ENCODE assay signal across 23 cellular contexts in the genomic region with DNA sequence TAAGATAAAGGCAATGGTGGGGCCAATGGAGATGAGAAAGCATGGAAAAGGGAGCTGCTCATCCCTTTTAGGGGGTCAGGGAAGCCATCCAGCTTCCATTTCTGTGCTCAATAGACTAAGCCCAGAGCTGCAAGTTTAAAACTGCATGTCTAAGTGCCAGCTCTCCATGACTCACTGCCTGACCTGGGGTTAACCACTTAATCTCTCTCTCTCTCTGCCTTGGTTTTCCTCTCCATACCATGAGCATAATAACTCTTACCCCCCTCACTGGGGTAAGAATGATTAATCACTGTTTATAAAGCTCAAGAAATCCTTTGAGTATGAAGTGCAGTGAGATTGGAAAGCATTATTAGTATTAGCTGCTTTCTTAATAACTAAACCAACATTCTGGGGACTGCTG.
DNase-seq lines count a peak whose midpoint lies in the region; ATAC-seq and TF ChIP-seq lines count a peak whose summit lies in the region.
"Had no signal": no experiment of that assay in that cellular context is flagged by ENCODE, and none has a peak within 500 bp of the region (broad histone marks: within the 10 kb centered on the region; RNA-seq: fewer than 3 reads in every experiment).

No MANE protein-coding gene starts in this region.

- intact Hi-C loops in PC-3 (cut with micrococcal nuclease): no loop called here

- peaks cover 2 to 5% of the 10 kb centered on the region in 2 donors for H3K9me3 Mint-ChIP-seq in activated T-cell treated with anti-CD3 and anti-CD28 coated beads, Interleukin-2, amount 50 U/mL, for 72 hours
- H3K9me3 Mint-ChIP-seq: brain had no signal

- H3K27ac ChIP-seq in PC-3 (ENCODE audit: low read length): no peak overlapping the region
- H3K27ac ChIP-seq: HL-60, KMS-11, prostate gland, uterus had no signal

- CTCF ChIA-PET in PC-3 (lab: Charles Lee): no interaction called here

- H2AFZ ChIP-seq in PC-3 (ENCODE audit: low read length): no peak overlapping the region

- no peak overlapping the region for H3K27ac Mint-ChIP-seq in activated T-cell treated with anti-CD3 and anti-CD28 coated beads, Interleukin-2, amount 50 U/mL, for 72 hours
- H3K27ac Mint-ChIP-seq: activated CD4-positive, alpha-beta T cell treated with anti-CD3 and anti-CD28 coated beads for 36 hours; brain; CD8-positive, alpha-beta T cell; naive thymus-derived CD8-positive, alpha-beta T cell had no signal

- no peaks in the 10 kb centered on the region for H3K4me1 ChIP-seq in PC-3 (ENCODE audit: insufficient read depth, low read length)
- H3K4me1 ChIP-seq: prostate gland, uterus had no signal

- ATAC-seq in PC-3 (no peak), GM19328 (IDR thresholded peaks at IDR 0.05; ENCODE audit: unreplicated experiment) (no peak), GM21825 (IDR thresholded peaks at IDR 0.05; ENCODE audit: unreplicated experiment) (no peak)
- no peak for ATAC-seq in activated T-cell treated with anti-CD3 and anti-CD28 coated beads, Interleukin-2, amount 50 U/mL, for 72 hours (replicated peaks in 1 of 2)
- ATAC-seq: activated CD4-positive, alpha-beta T cell treated with anti-CD3 and anti-CD28 coated beads for 36 hours; CD8-positive, alpha-beta T cell; naive thymus-derived CD8-positive, alpha-beta T cell; Right ventricle myocardium inferior; stimulated activated naive CD8-positive, alpha-beta T cell treated with anti-CD3 and anti-CD28 coated beads, Interleukin-15, Interleukin-2, amounts not matched to agents 100 U/mL and 50 U/mL, for 24 hours had no signal

- no peaks in the 10 kb centered on the region for H3K9me3 ChIP-seq in PC-3 (ENCODE audit: low read length)
- H3K9me3 ChIP-seq: prostate gland, uterus had no signal

- DNase-seq in ACHN (peak; percentile 79), PC-3 (peak; percentile 31), cardiac fibroblast (ENCODE audit: low read depth in 2 of 2) (peak; percentile 14 to 66), kidney epithelial cell (ENCODE audit: low read depth) (peak; percentile 76)
- no peak for DNase-seq in activated T-cell treated with anti-CD3 and anti-CD28 coated beads, Interleukin-2, amount 50 U/mL, for 72 hours
- no peak for DNase-seq in activated CD8-positive, alpha-beta memory T cell treated with anti-CD3 and anti-CD28 coated beads for 24 hours
- DNase-seq: activated CD4-positive, alpha-beta T cell treated with anti-CD3 and anti-CD28 coated beads for 36 hours; activated naive CD4-positive, alpha-beta T cell treated with Interleukin-2 at 50 U/mL for 16 hours; CD8-positive, alpha-beta T cell; EL; naive thymus-derived CD8-positive, alpha-beta T cell; NCI-H1417; NCI-H2171; NCI-H748 treated with DMSO at 0.1 percent for 48 hours; stimulated activated naive CD8-positive, alpha-beta T cell treated with anti-CD3 and anti-CD28 coated beads, Interleukin-15, Interleukin-2, amounts not matched to agents 100 U/mL and 50 U/mL, for 24 hours; uterus had no signal

- H3K9me2 ChIP-seq in PC-3 (replicated peaks; ENCODE audit: low read length): no peaks in the 10 kb centered on the region

- H3K4me3 ChIP-seq in PC-3 (ENCODE audit: low read length) (no peak overlapping the region), cardiac fibroblast (replicated peaks in 1 of 2; ENCODE audit: low read depth in 2 of 2, low read length in 2 of 2) (no peak overlapping the region), kidney epithelial cell (ENCODE audit: low read depth, low read length) (no peak overlapping the region)
- H3K4me3 ChIP-seq: prostate gland, uterus had no signal

- no peaks in the 10 kb centered on the region for H4K20me1 ChIP-seq in PC-3 (ENCODE audit: low read length)

- H3K9ac ChIP-seq in PC-3 (ENCODE audit: low read length): no peak overlapping the region
- H3K9ac ChIP-seq: KMS-11 had no signal

- no peaks in the 10 kb centered on the region for H3K79me2 ChIP-seq in PC-3 (ENCODE audit: low read length)

- H3F3A ChIP-seq in PC-3 (ENCODE audit: low read length, unreplicated experiment): no peaks in the 10 kb centered on the region

- H3K36me3 Mint-ChIP-seq in activated T-cell treated with anti-CD3 and anti-CD28 coated beads, Interleukin-2, amount 50 U/mL, for 72 hours (ENCODE audit: insufficient read depth in 2 of 2): no peaks in the 10 kb centered on the region
- H3K36me3 Mint-ChIP-seq: brain; CD8-positive, alpha-beta T cell; naive thymus-derived CD8-positive, alpha-beta T cell had no signal

- BruUV-seq in PC-3 (replicated peaks; lab: Mats Ljungman, UMichigan): no TSS peak

- in situ Hi-C loops in ACHN (cut with HindIII; ENCODE audit: low pct_ligation_motif_present, low pct_unique_long_range_greater_than_20kb, low sequenced_read_pairs): no loop called here

- H3K4me2 ChIP-seq in PC-3 (ENCODE audit: low read length): no peak overlapping the region
- H3K4me2 ChIP-seq: KMS-11 had no signal

- H3K27me3 ChIP-seq in PC-3 (ENCODE audit: low read length): no peaks in the 10 kb centered on the region
- H3K27me3 ChIP-seq in kidney epithelial cell (ENCODE audit: control insufficient read depth, insufficient read depth, low read length): no peaks in the 10 kb centered on the region
- H3K27me3 ChIP-seq: uterus had no signal

- H3K36me3 ChIP-seq in PC-3 (ENCODE audit: low read depth, low read length) (no peaks in the 10 kb centered on the region), kidney epithelial cell (ENCODE audit: control insufficient read depth, insufficient read depth, low read length) (no peaks in the 10 kb centered on the region)
- H3K36me3 ChIP-seq: prostate gland, uterus had no signal

- no peak overlapping the region for H3K4me3 Mint-ChIP-seq in activated T-cell treated with anti-CD3 and anti-CD28 coated beads, Interleukin-2, amount 50 U/mL, for 72 hours
- H3K4me3 Mint-ChIP-seq: activated CD4-positive, alpha-beta T cell treated with anti-CD3 and anti-CD28 coated beads for 36 hours; brain; CD8-positive, alpha-beta T cell; naive thymus-derived CD8-positive, alpha-beta T cell had no signal

- no peaks in the 10 kb centered on the region for H3K4me1 Mint-ChIP-seq in activated T-cell treated with anti-CD3 and anti-CD28 coated beads, Interleukin-2, amount 50 U/mL, for 72 hours (ENCODE audit: low read depth)
- H3K4me1 Mint-ChIP-seq: activated CD4-positive, alpha-beta T cell treated with anti-CD3 and anti-CD28 coated beads for 36 hours; naive thymus-derived CD8-positive, alpha-beta T cell had no signal

- TF ChIP-seq CTCF in PC-3 (conservative IDR thresholded peaks at IDR 0.05; ENCODE audit: low read depth, low read length) (no peak), cardiac fibroblast (IDR thresholded peaks at IDR 0.05; ENCODE audit: low read depth, low read length) (no peak), kidney epithelial cell (IDR thresholded peaks at IDR 0.05; ENCODE audit: insufficient read depth, low read length, poor library complexity, severe bottlenecking) (no peak)

- POLR2A ChIA-PET in PC-3 (lab: Charles Lee; ENCODE audit: unreplicated experiment): no interaction called here

- H3K27me3 Mint-ChIP-seq in activated T-cell treated with anti-CD3 and anti-CD28 coated beads, Interleukin-2, amount 50 U/mL, for 72 hours (ENCODE audit: low read depth): no peaks in the 10 kb centered on the region
- H3K27me3 Mint-ChIP-seq: activated CD4-positive, alpha-beta T cell treated with anti-CD3 and anti-CD28 coated beads for 36 hours; naive thymus-derived CD8-positive, alpha-beta T cell had no signal

Comparison
In these comparisons a context has a peak if more than half of its experiments do, and no peak if none do; other contexts are left out.
1. DNase-seq: peak in ACHN (single experiment), PC-3 (single experiment), cardiac fibroblast (2 of 2) and kidney epithelial cell (single experiment); none in activated T-cell treated with anti-CD3 and anti-CD28 coated beads, Interleukin-2, amount 50 U/mL, for 72 hours (0 of 2) and activated CD8-positive, alpha-beta memory T cell treated with anti-CD3 and anti-CD28 coated beads for 24 hours (single experiment).